8 cellular contexts compared by ENCODE assay signal in genomic region chr1:224168859-224169380, GRCh38. TPM values are rescaled to one million over a fixed set of nuclear protein-coding genes. Genes with fewer than 3 reads are reported as not detected.
A peak's percentile ranks its signal among the peaks of the same experiment; 100 is the strongest.
DNase-seq lines count a peak whose midpoint lies in the region; ATAC-seq and TF ChIP-seq lines count a peak whose summit lies in the region.

No MANE protein-coding gene starts in this region.

- peak; percentile 95 for ATAC-seq in GM21447 (IDR thresholded peaks at IDR 0.05; ENCODE audit: unreplicated experiment)
- ATAC-seq in HG03565 (IDR thresholded peaks at IDR 0.05; ENCODE audit: unreplicated experiment) = peak; percentile 93

- TF ChIP-seq CTCF in hepatocyte (IDR thresholded peaks at IDR 0.05; ENCODE audit: poor library complexity) (no peak), tibial artery (IDR thresholded peaks at IDR 0.05) (no peak)

- H3K4me3 ChIP-seq in hepatocyte (no peak overlapping the region), tibial artery (no peak overlapping the region)

- DNase-seq in GM04503 (ENCODE audit: low read depth) (peak; percentile 28), hepatocyte (ENCODE audit: low spot score) (no peak), tibial artery (peak in 1 of 2 donors; percentile 66), NCI-H510A (lab: John Stamatoyannopoulos, UW) (no peak), NCI-H2081 treated with DMSO at 0.1 percent for 48 hours (lab: John Stamatoyannopoulos, UW) (no peak)
- peak; percentile 59 for DNase-seq in activated T-helper 1 cell treated with anti-CD3 and anti-CD28 coated beads, Interleukin-12 subunit alpha, Interleukin-12 subunit beta, Interleukin-2, Interleukin-4 antibody, amounts not matched to agents 30 ng/mL and 10 ng/mL and 1 ng/mL, durations not matched to agents 14 hours and 24 hours and 36 hours (ENCODE audit: low spot score)

- H3K4me1 Mint-ChIP-seq in activated T-helper 1 cell treated with anti-CD3 and anti-CD28 coated beads, Interleukin-12 subunit alpha, Interleukin-12 subunit beta, Interleukin-2, Interleukin-4 antibody, amounts not matched to agents 30 ng/mL and 10 ng/mL and 1 ng/mL, durations not matched to agents 14 hours and 24 hours and 36 hours (ENCODE audit: low read depth) = peaks cover 38% of the 10 kb centered on the region

- H3K36me3 Mint-ChIP-seq in activated T-helper 1 cell treated with anti-CD3 and anti-CD28 coated beads, Interleukin-12 subunit alpha, Interleukin-12 subunit beta, Interleukin-2, Interleukin-4 antibody, amounts not matched to agents 30 ng/mL and 10 ng/mL and 1 ng/mL, durations not matched to agents 14 hours and 24 hours and 36 hours (ENCODE audit: low read depth) = peaks cover 8% of the 10 kb centered on the region

- no peaks in the 10 kb centered on the region for H3K9me3 ChIP-seq in hepatocyte (ENCODE audit: low read depth)
- no peaks in the 10 kb centered on the region for H3K9me3 ChIP-seq in tibial artery

- H3K79me2 ChIP-seq in hepatocyte = no peaks in the 10 kb centered on the region

- intact Hi-C loops in activated T-helper 1 cell treated with anti-CD3 and anti-CD28 coated beads, Interleukin-12 subunit alpha, Interleukin-12 subunit beta, Interleukin-2, Interleukin-4 antibody, amounts not matched to agents 30 ng/mL and 10 ng/mL and 1 ng/mL, durations not matched to agents 14 hours and 24 hours and 36 hours (cut with micrococcal nuclease) = loop anchor here (1.0 to 5.0 kb wide), 11 partner anchors 13 to 443 kb away; partner anchors contain the start of genes FBXO28, NVL and WDR26
- intact Hi-C loops in tibial artery (cut with DNase I; ENCODE audit: low total_unique reads) = no loop called here

- no peaks in the 10 kb centered on the region for H3K9me2 ChIP-seq in hepatocyte (replicated peaks; ENCODE audit: insufficient read depth)

- H3K9me3 Mint-ChIP-seq in activated T-helper 1 cell treated with anti-CD3 and anti-CD28 coated beads, Interleukin-12 subunit alpha, Interleukin-12 subunit beta, Interleukin-2, Interleukin-4 antibody, amounts not matched to agents 30 ng/mL and 10 ng/mL and 1 ng/mL, durations not matched to agents 14 hours and 24 hours and 36 hours = peaks cover 10% of the 10 kb centered on the region

- H3K4me2 ChIP-seq in hepatocyte = no peak overlapping the region

- H3K27me3 Mint-ChIP-seq in activated T-helper 1 cell treated with anti-CD3 and anti-CD28 coated beads, Interleukin-12 subunit alpha, Interleukin-12 subunit beta, Interleukin-2, Interleukin-4 antibody, amounts not matched to agents 30 ng/mL and 10 ng/mL and 1 ng/mL, durations not matched to agents 14 hours and 24 hours and 36 hours (ENCODE audit: insufficient read depth) = peaks cover 2% of the 10 kb centered on the region

- peaks cover 7% of the 10 kb centered on the region for H3K4me1 ChIP-seq in hepatocyte (ENCODE audit: insufficient read depth)
- H3K4me1 ChIP-seq in tibial artery = peaks cover 0 to 22% (median 12%) of the 10 kb centered on the region in 4 donors

- WGBS in hepatocyte (ENCODE audit: low lambda C conversion rate, missing lambda C conversion rate) = 82% methylated on average over 5 of the region's 5 CpGs

- H2AFZ ChIP-seq in hepatocyte = peak overlapping the region; percentile 24

- peak overlapping the region; percentile 60 for H3K4me3 Mint-ChIP-seq in activated T-helper 1 cell treated with anti-CD3 and anti-CD28 coated beads, Interleukin-12 subunit alpha, Interleukin-12 subunit beta, Interleukin-2, Interleukin-4 antibody, amounts not matched to agents 30 ng/mL and 10 ng/mL and 1 ng/mL, durations not matched to agents 14 hours and 24 hours and 36 hours

- H3K27me3 ChIP-seq in hepatocyte (no peaks in the 10 kb centered on the region), tibial artery (no peaks in the 10 kb centered on the region)

- H3K36me3 ChIP-seq in hepatocyte (replicated peaks; ENCODE audit: insufficient read depth, low read depth) (no peaks in the 10 kb centered on the region), tibial artery (no peaks in the 10 kb centered on the region)

- H3K27ac ChIP-seq in hepatocyte = no peak overlapping the region
- H3K27ac ChIP-seq in tibial artery = peak overlapping the region; percentile 44 to 54

- no peaks in the 10 kb centered on the region for H4K20me1 ChIP-seq in hepatocyte (ENCODE audit: insufficient read depth, poor library complexity, severe bottlenecking)

- H3K27ac Mint-ChIP-seq in activated T-helper 1 cell treated with anti-CD3 and anti-CD28 coated beads, Interleukin-12 subunit alpha, Interleukin-12 subunit beta, Interleukin-2, Interleukin-4 antibody, amounts not matched to agents 30 ng/mL and 10 ng/mL and 1 ng/mL, durations not matched to agents 14 hours and 24 hours and 36 hours = peak overlapping the region; percentile 76

RNA-seq across cellular contexts. Expression of gene DEGS1, which starts 14.1 kb away (rescaled TPM):
- total RNA-seq in activated T-helper 1 cell treated with anti-CD3 and anti-CD28 coated beads, Interleukin-12 subunit alpha, Interleukin-12 subunit beta, Interleukin-2, Interleukin-4 antibody, amounts not matched to agents 30 ng/mL and 10 ng/mL and 1 ng/mL, durations not matched to agents 14 hours and 24 hours and 36 hours = 54.7 and 57.1 TPM in 2 replicates
- 88.7 and 97.4 TPM in 2 replicates for total RNA-seq in hepatocyte
- polyA plus RNA-seq in hepatocyte = 107 and 109 TPM in 2 replicates

RNA-seq across cellular contexts. Expression of gene FBXO28, which starts 55.0 kb away (rescaled TPM):
- total RNA-seq in activated T-helper 1 cell treated with anti-CD3 and anti-CD28 coated beads, Interleukin-12 subunit alpha, Interleukin-12 subunit beta, Interleukin-2, Interleukin-4 antibody, amounts not matched to agents 30 ng/mL and 10 ng/mL and 1 ng/mL, durations not matched to agents 14 hours and 24 hours and 36 hours = 29.3 and 32.2 TPM in 2 replicates
- total RNA-seq in hepatocyte = 26.6 and 28.3 TPM in 2 replicates
- polyA plus RNA-seq in hepatocyte = 12.7 and 17.1 TPM in 2 replicates

Comparison
In these comparisons a context has a peak if more than half of its experiments do, and no peak if none do; other contexts are left out.
1. DNase-seq: peak in GM04503 (single experiment) and activated T-helper 1 cell treated with anti-CD3 and anti-CD28 coated beads, Interleukin-12 subunit alpha, Interleukin-12 subunit beta, Interleukin-2, Interleukin-4 antibody, amounts not matched to agents 30 ng/mL and 10 ng/mL and 1 ng/mL, durations not matched to agents 14 hours and 24 hours and 36 hours (single experiment); none in hepatocyte (single experiment), NCI-H510A (single experiment) and NCI-H2081 treated with DMSO at 0.1 percent for 48 hours (single experiment).